Comparison of ENCODE assay signal across 16 cellular contexts in genomic region chr15:60076055-60076454, GRCh38.
"Had no signal": no experiment of that assay in that cellular context is flagged by ENCODE, and none has a peak within 500 bp of the region (broad histone marks: within the 10 kb centered on the region; RNA-seq: fewer than 3 reads in every experiment).

No MANE protein-coding gene starts in this region.

- H3K9me3 ChIP-seq: adrenal gland, colonic mucosa, gastrocnemius medialis, transverse colon had no signal

- H3K27ac ChIP-seq: adrenal gland, colonic mucosa, epithelial cell of prostate, gastrocnemius medialis, right atrium auricular region, skin epidermis, transverse colon had no signal

- DNase-seq: activated CD4-positive, alpha-beta T cell treated with anti-CD3 and anti-CD28 coated beads, Interleukin-2, amount 50 U/mL, for 48 hours; activated CD4-positive, CD25-positive, alpha-beta regulatory T cell; activated gamma-delta T cell treated with Interleukin-2 at 50 U/mL for 16 hours; adrenal gland; caudate nucleus; colonic mucosa; effector CD4-positive, alpha-beta T cell; gastrocnemius medialis; left ventricle myocardium superior; mesenchymal stem cell; posterior cingulate gyrus; T-helper 17 cell; transverse colon had no signal

- H3K27me3 ChIP-seq: adrenal gland, colonic mucosa, gastrocnemius medialis, right atrium auricular region had no signal

- ATAC-seq: gastrocnemius medialis, left ventricle myocardium superior, T-helper 17 cell had no signal

- H3K27ac Mint-ChIP-seq: T-helper 17 cell had no signal

- H3K4me3 Mint-ChIP-seq: T-helper 17 cell had no signal

- H3K4me1 ChIP-seq: adrenal gland, colonic mucosa, gastrocnemius medialis, right atrium auricular region, transverse colon had no signal

- H3K4me3 ChIP-seq: adrenal gland, colonic mucosa, gastrocnemius medialis, right atrium auricular region, skin epidermis, transverse colon had no signal

- H3K36me3 ChIP-seq: adrenal gland, colonic mucosa, gastrocnemius medialis, right atrium auricular region, transverse colon had no signal
